Comparison of ENCODE assay signal across 15 cellular contexts in genomic region chr7:66319373-66319979, GRCh38.
DNase-seq lines count a peak whose midpoint lies in the region; ATAC-seq and TF ChIP-seq lines count a peak whose summit lies in the region.
"Had no signal": no experiment of that assay in that cellular context is flagged by ENCODE, and none has a peak within 500 bp of the region (broad histone marks: within the 10 kb centered on the region; RNA-seq: fewer than 3 reads in every experiment).

No MANE protein-coding gene starts in this region.

- H3K27ac ChIP-seq in urinary bladder (ENCODE audit: low read depth): peak overlapping the region; percentile 23
- H3K27ac ChIP-seq: GM23248 had no signal

- H3K4me1 ChIP-seq in Caco-2: no peaks in the 10 kb centered on the region; the same call in 1 of the 2 replicates
- H3K4me1 ChIP-seq in urinary bladder (ENCODE audit: insufficient read depth): no peaks in the 10 kb centered on the region
- H3K4me1 ChIP-seq: BE2C had no signal

- peak; percentile 83 for ATAC-seq in SK-N-SH treated with all-trans-retinoic acid at 6 μM for 48 hours
- ATAC-seq in HG02973 (IDR thresholded peaks at IDR 0.05; ENCODE audit: unreplicated experiment): no peak
- no peak for ATAC-seq in HG02571 (IDR thresholded peaks at IDR 0.05; ENCODE audit: unreplicated experiment)

- no peak for TF ChIP-seq CTCF in Caco-2 (IDR thresholded peaks at IDR 0.05; ENCODE audit: insufficient read depth in 1 of 2, low read depth in 1 of 2, low read length in 1 of 2, severe bottlenecking in 1 of 2, unreplicated experiment in 1 of 2)
- TF ChIP-seq CTCF in fibroblast of the aortic adventitia (IDR thresholded peaks at IDR 0.05; ENCODE audit: insufficient read depth, low read length): no peak

- BruUV-seq in Caco-2 (replicated peaks; lab: Mats Ljungman, UMichigan): no TSS peak

- H3K27me3 Mint-ChIP-seq in Caco-2 (ENCODE audit: insufficient read depth, unreplicated experiment): no peaks in the 10 kb centered on the region

- intact Hi-C loops in Caco-2 (cut with micrococcal nuclease; ENCODE audit: unreplicated experiment): loop anchor here (10.0 kb wide), 2 partner anchors 115 to 175 kb away; partner anchors contain the start of gene TPST1

- H3K4me3 ChIP-seq in Caco-2 (ENCODE audit: low read depth, low read length) (no peak overlapping the region), fibroblast of the aortic adventitia (ENCODE audit: low read depth, low read length) (no peak overlapping the region), urinary bladder (ENCODE audit: low read depth, low read length) (no peak overlapping the region)
- H3K4me3 ChIP-seq: GM23248, HAP-1 had no signal

- H3K36me3 Mint-ChIP-seq in Caco-2 (ENCODE audit: insufficient read depth, unreplicated experiment): peaks cover 14% of the 10 kb centered on the region
- H3K36me3 Mint-ChIP-seq: CD4-positive, CD25-positive, alpha-beta regulatory T cell had no signal

- H3K36me3 ChIP-seq in Caco-2 (ENCODE audit: control insufficient read depth, insufficient read depth, low read length): no peaks in the 10 kb centered on the region
- no peaks in the 10 kb centered on the region for H3K36me3 ChIP-seq in urinary bladder (ENCODE audit: insufficient read depth)
- H3K36me3 ChIP-seq: BE2C, HAP-1 had no signal

- peak overlapping the region; percentile 27 for H3K27ac Mint-ChIP-seq in Caco-2 (ENCODE audit: unreplicated experiment)
- H3K27ac Mint-ChIP-seq: CD4-positive, CD25-positive, alpha-beta regulatory T cell; CD8-positive, alpha-beta memory T cell had no signal

- CTCF ChIA-PET in Caco-2 (lab: Charles Lee): no interaction called here

- H3K27me3 ChIP-seq in Caco-2 (replicated peaks; ENCODE audit: control insufficient read depth, insufficient read depth, low read length): no peaks in the 10 kb centered on the region
- H3K27me3 ChIP-seq: BE2C had no signal

- H3K4me3 Mint-ChIP-seq in Caco-2 (ENCODE audit: unreplicated experiment): no peak overlapping the region
- H3K4me3 Mint-ChIP-seq: CD4-positive, CD25-positive, alpha-beta regulatory T cell; CD8-positive, alpha-beta memory T cell had no signal

- POLR2A ChIA-PET in Caco-2 (lab: Charles Lee): no interaction called here

- peaks cover 32% of the 10 kb centered on the region for H3K9me3 ChIP-seq in Caco-2
- H3K9me3 ChIP-seq: BE2C had no signal

- H3K4me1 Mint-ChIP-seq in Caco-2 (ENCODE audit: low read depth, unreplicated experiment): peaks cover 19% of the 10 kb centered on the region
- H3K4me1 Mint-ChIP-seq: CD4-positive, CD25-positive, alpha-beta regulatory T cell; CD8-positive, alpha-beta memory T cell had no signal

- peaks cover 36% of the 10 kb centered on the region for H3K9me3 Mint-ChIP-seq in Caco-2 (ENCODE audit: unreplicated experiment)

- no peak for DNase-seq in Caco-2
- peak; percentile 36 for DNase-seq in fibroblast of the aortic adventitia (ENCODE audit: low read depth)
- DNase-seq in SKM-1 (lab: John Stamatoyannopoulos, UW; ENCODE audit: unreplicated experiment): no peak
- DNase-seq: 8988T; BE2C; C1 segment of cervical spinal cord; CD4-positive, CD25-positive, alpha-beta regulatory T cell; CD8-positive, alpha-beta memory T cell; COR-L47; GM23248 had no signal

- WGBS in urinary bladder: 81% methylated on average over 1 of the region's 1 CpG

TF ChIP-seq in SK-N-SH treated with all-trans-retinoic acid at 6 μM for 48 hours, 23 proteins besides CTCF, POLR2A, EP300 and RAD21 (continues in another document):
- TF ChIP-seq TSHZ2 (CRISPR knock-in tag; IDR thresholded peaks at IDR 0.05): no peak
- TF ChIP-seq ISL1 (CRISPR knock-in tag; IDR thresholded peaks at IDR 0.05): peak; percentile 92
- 0 out of 2 replicates have a peak, but pooled peaks have one; percentile 71 for TF ChIP-seq ZFP3 (CRISPR knock-in tag; IDR thresholded peaks at IDR 0.05)
- peak; percentile 91 for TF ChIP-seq ZC3H10 (CRISPR knock-in tag; IDR thresholded peaks at IDR 0.05)
- no peak for TF ChIP-seq ZNF70 (CRISPR knock-in tag; IDR thresholded peaks at IDR 0.05)
- TF ChIP-seq CREB5 (CRISPR knock-in tag; IDR thresholded peaks at IDR 0.05; ENCODE audit: low read depth): peak; percentile 51; the same call in 1 of the 2 replicates
- TF ChIP-seq PATZ1 (CRISPR knock-in tag; IDR thresholded peaks at IDR 0.05; ENCODE audit: borderline replicate concordance): peak; percentile 86
- no peak for TF ChIP-seq ZFP30 (CRISPR knock-in tag; IDR thresholded peaks at IDR 0.05)
- TF ChIP-seq ZNF8 (CRISPR knock-in tag; IDR thresholded peaks at IDR 0.05): no peak
- no peak for TF ChIP-seq SNAI2 (CRISPR knock-in tag; IDR thresholded peaks at IDR 0.05)
- no peak for TF ChIP-seq OSR1 (CRISPR knock-in tag; IDR thresholded peaks at IDR 0.05)
- TF ChIP-seq CSDC2 (CRISPR knock-in tag; IDR thresholded peaks at IDR 0.05): no peak
- TF ChIP-seq ZNF565 (CRISPR knock-in tag; conservative IDR thresholded peaks at IDR 0.05; ENCODE audit: low read depth): no peak
- no peak for TF ChIP-seq GLIS3 (CRISPR knock-in tag; IDR thresholded peaks at IDR 0.05)
- no peak for TF ChIP-seq ARNTL (CRISPR knock-in tag; IDR thresholded peaks at IDR 0.05; ENCODE audit: borderline replicate concordance, low read depth)
- peak; percentile 77; the same call in 1 of the 2 replicates for TF ChIP-seq RARB (CRISPR knock-in tag; IDR thresholded peaks at IDR 0.05)
- TF ChIP-seq BACH2 (CRISPR knock-in tag; IDR thresholded peaks at IDR 0.05; ENCODE audit: borderline replicate concordance): no peak
- TF ChIP-seq TCF4 (CRISPR knock-in tag; IDR thresholded peaks at IDR 0.05; ENCODE audit: borderline replicate concordance): peak; percentile 88
- no peak for TF ChIP-seq POU6F1 (CRISPR knock-in tag; IDR thresholded peaks at IDR 0.05; ENCODE audit: borderline replicate concordance, low read depth)
- TF ChIP-seq PPARA (CRISPR knock-in tag; IDR thresholded peaks at IDR 0.05; ENCODE audit: borderline replicate concordance): no peak
